16 cellular contexts compared by ENCODE assay signal in genomic region chr3:4848176-4848575, GRCh38.
A peak's percentile ranks its signal among the peaks of the same experiment; 100 is the strongest.
DNase-seq lines count a peak whose midpoint lies in the region; ATAC-seq, FAIRE-seq and TF ChIP-seq lines count a peak whose summit lies in the region.
"Had no signal": no experiment of that assay in that cellular context is flagged by ENCODE, and none has a peak within 500 bp of the region (broad histone marks: within the 10 kb centered on the region; RNA-seq: fewer than 3 reads in every experiment).

No MANE protein-coding gene starts in this region.

- H3K9me3 ChIP-seq in small intestine (ENCODE audit: control insufficient read depth, low read depth) (no peaks in the 10 kb centered on the region), stomach (no peaks in the 10 kb centered on the region)
- H3K9me3 ChIP-seq: adrenal gland, upper lobe of right lung had no signal

- H3K27ac Mint-ChIP-seq in T-helper 2 cell treated with Interferon-gamma antibody and Interleukin-4, amounts not matched to agents 5 μg/mL and 100 μg/mL, for 36 hours = peak overlapping the region; percentile 23
- H3K27ac Mint-ChIP-seq in activated CD4-positive, alpha-beta memory T cell treated with anti-CD3 and anti-CD28 coated beads, Interleukin-2, amount 10 ng/mL, durations not matched to agents 7 days and 5 days = peak overlapping the region; percentile 94
- peak overlapping the region; percentile 90 to 99 (median 98) for H3K27ac Mint-ChIP-seq in immature natural killer cell

- TF ChIP-seq CTCF in stomach (IDR thresholded peaks at IDR 0.05) = no peak

- FAIRE-seq in small intestine (lab: Jason Lieb, UNC) = no peak
- FAIRE-seq: A204.1 had no signal

- DNase-seq in T-helper 2 cell treated with Interferon-gamma antibody and Interleukin-4, amounts not matched to agents 5 μg/mL and 100 μg/mL, for 36 hours (ENCODE audit: low spot score) = no peak
- no peak for DNase-seq in T-helper 2 cell
- DNase-seq in activated CD4-positive, alpha-beta memory T cell treated with anti-CD3 and anti-CD28 coated beads, Interleukin-2, amount 10 ng/mL, durations not matched to agents 7 days and 5 days = no peak
- no peak for DNase-seq in immature natural killer cell
- no peak for DNase-seq in small intestine
- no peak for DNase-seq in NCI-H2081 (lab: John Stamatoyannopoulos, UW)
- DNase-seq in stomach = no peak
- DNase-seq: activated CD4-positive, alpha-beta T cell treated with anti-CD3 and anti-CD28 coated beads, Interleukin-2, amount 50 U/mL, for 48 hours; adrenal gland; GDM1; glutamatergic neuron; NCI-H187 treated with DMSO at 0.1 percent for 48 hours; NCI-H82; upper lobe of right lung had no signal

- peaks cover 3% of the 10 kb centered on the region for H3K27me3 Mint-ChIP-seq in T-helper 2 cell treated with Interferon-gamma antibody and Interleukin-4, amounts not matched to agents 5 μg/mL and 100 μg/mL, for 36 hours (ENCODE audit: low read depth)
- no peaks in the 10 kb centered on the region for H3K27me3 Mint-ChIP-seq in activated CD4-positive, alpha-beta memory T cell treated with anti-CD3 and anti-CD28 coated beads, Interleukin-2, amount 10 ng/mL, durations not matched to agents 7 days and 5 days
- peaks cover 0 to 14% (median 9%) of the 10 kb centered on the region in 3 donors for H3K27me3 Mint-ChIP-seq in immature natural killer cell (ENCODE audit: low read depth in 3 of 3)

- TF ChIP-seq POLR2A in stomach (IDR thresholded peaks at IDR 0.05) = no peak

- CTCF ChIA-PET in activated CD4-positive, alpha-beta memory T cell treated with anti-CD3 and anti-CD28 coated beads, Interleukin-2, amount 10 ng/mL, durations not matched to agents 7 days and 5 days (lab: Charles Lee) = interaction anchor here (1.5 to 3.5 kb wide), 2 partner anchors 13 to 132 kb away, joined by 3 to 20 read pairs; partner anchors contain the start of gene BHLHE40

- H3K27ac ChIP-seq in small intestine (ENCODE audit: low read depth in 1 of 2, low read length in 1 of 2) (peak overlapping the region; percentile 28 to 32), stomach (no peak overlapping the region)
- H3K27ac ChIP-seq: adrenal gland, upper lobe of right lung had no signal

- WGBS in small intestine, 3 donors = 13 to 41% (median 28%) methylated on average over 3 of the region's 3 CpGs
- 26 to 57% (median 41%) methylated on average over 3 of the region's 3 CpGs for WGBS in stomach, 5 donors

- H3K36me3 ChIP-seq in small intestine (ENCODE audit: control insufficient read depth in 2 of 2, insufficient read depth in 2 of 2, low read length in 2 of 2) (no peaks in the 10 kb centered on the region), stomach (no peaks in the 10 kb centered on the region)
- H3K36me3 ChIP-seq: adrenal gland, upper lobe of right lung had no signal

- no peaks in the 10 kb centered on the region for H3K27me3 ChIP-seq in small intestine (ENCODE audit: control insufficient read depth in 2 of 2, insufficient read depth in 2 of 2, low read length in 2 of 2)
- H3K27me3 ChIP-seq in stomach = no peaks in the 10 kb centered on the region
- H3K27me3 ChIP-seq: adrenal gland, upper lobe of right lung had no signal

- POLR2A ChIA-PET in activated CD4-positive, alpha-beta memory T cell treated with anti-CD3 and anti-CD28 coated beads, Interleukin-2, amount 10 ng/mL, durations not matched to agents 7 days and 5 days (lab: Charles Lee) = interaction anchor here (7.9 to 22.2 kb wide), 2 partner anchors 18 to 132 kb away, joined by 145 to 455 read pairs; partner anchors contain the start of gene BHLHE40

- peaks cover 83% of the 10 kb centered on the region for H3K4me1 Mint-ChIP-seq in T-helper 2 cell treated with Interferon-gamma antibody and Interleukin-4, amounts not matched to agents 5 μg/mL and 100 μg/mL, for 36 hours (ENCODE audit: low read depth)
- peaks cover 93% of the 10 kb centered on the region for H3K4me1 Mint-ChIP-seq in activated CD4-positive, alpha-beta memory T cell treated with anti-CD3 and anti-CD28 coated beads, Interleukin-2, amount 10 ng/mL, durations not matched to agents 7 days and 5 days
- H3K4me1 Mint-ChIP-seq in immature natural killer cell = peaks cover 66 to 92% of the 10 kb centered on the region in 2 donors

- H3K4me1 ChIP-seq in small intestine (ENCODE audit: control insufficient read depth in 2 of 2, insufficient read depth in 1 of 2, low read depth in 1 of 2, low read length in 1 of 2) (peaks cover 4 to 8% of the 10 kb centered on the region in 2 donors), stomach (peaks cover 0 to 13% (median 3%) of the 10 kb centered on the region in 4 donors)

- TF ChIP-seq EP300 in stomach (IDR thresholded peaks at IDR 0.05) = no peak

- H3K4me3 Mint-ChIP-seq in T-helper 2 cell treated with Interferon-gamma antibody and Interleukin-4, amounts not matched to agents 5 μg/mL and 100 μg/mL, for 36 hours = peak overlapping the region; percentile 45
- no peak overlapping the region for H3K4me3 Mint-ChIP-seq in activated CD4-positive, alpha-beta memory T cell treated with anti-CD3 and anti-CD28 coated beads, Interleukin-2, amount 10 ng/mL, durations not matched to agents 7 days and 5 days
- H3K4me3 Mint-ChIP-seq in immature natural killer cell = peak overlapping the region in 1 of 5 donors; percentile 49

- H3K9me3 Mint-ChIP-seq in T-helper 2 cell treated with Interferon-gamma antibody and Interleukin-4, amounts not matched to agents 5 μg/mL and 100 μg/mL, for 36 hours = peaks cover 7% of the 10 kb centered on the region
- no peaks in the 10 kb centered on the region for H3K9me3 Mint-ChIP-seq in activated CD4-positive, alpha-beta memory T cell treated with anti-CD3 and anti-CD28 coated beads, Interleukin-2, amount 10 ng/mL, durations not matched to agents 7 days and 5 days
- H3K9me3 Mint-ChIP-seq in immature natural killer cell = no peaks in the 10 kb centered on the region

- intact Hi-C loops in stomach (cut with DNase I; ENCODE audit: low total_unique reads) = no loop called here

- no peak for ATAC-seq in GM19395 (IDR thresholded peaks at IDR 0.05; ENCODE audit: unreplicated experiment)
- ATAC-seq: upper lobe of right lung had no signal

- peaks cover 28% of the 10 kb centered on the region for H3K36me3 Mint-ChIP-seq in T-helper 2 cell treated with Interferon-gamma antibody and Interleukin-4, amounts not matched to agents 5 μg/mL and 100 μg/mL, for 36 hours (ENCODE audit: low read depth)
- peaks cover 42% of the 10 kb centered on the region for H3K36me3 Mint-ChIP-seq in activated CD4-positive, alpha-beta memory T cell treated with anti-CD3 and anti-CD28 coated beads, Interleukin-2, amount 10 ng/mL, durations not matched to agents 7 days and 5 days (ENCODE audit: low read depth)
- peaks cover 0 to 15% (median 6%) of the 10 kb centered on the region in 3 donors for H3K36me3 Mint-ChIP-seq in immature natural killer cell

- H3K4me3 ChIP-seq in small intestine (ENCODE audit: low read depth in 1 of 2, low read length in 2 of 2) = no peak overlapping the region
- H3K4me3 ChIP-seq in stomach = no peak overlapping the region
- H3K4me3 ChIP-seq: adrenal gland, upper lobe of right lung had no signal

Comparison
In these comparisons a context has a peak if more than half of its experiments do, and no peak if none do; other contexts are left out.
1. H3K27ac Mint-ChIP-seq: peak in every context shown above with its lines; median percentile 98 in immature natural killer cell; 94 in activated CD4-positive, alpha-beta memory T cell treated with anti-CD3 and anti-CD28 coated beads, Interleukin-2, amount 10 ng/mL, durations not matched to agents 7 days and 5 days; 23 in T-helper 2 cell treated with Interferon-gamma antibody and Interleukin-4, amounts not matched to agents 5 μg/mL and 100 μg/mL, for 36 hours.
2. H3K27ac ChIP-seq: peak in small intestine (2 of 2); none in stomach (0 of 5).